In the genomic region with DNA sequence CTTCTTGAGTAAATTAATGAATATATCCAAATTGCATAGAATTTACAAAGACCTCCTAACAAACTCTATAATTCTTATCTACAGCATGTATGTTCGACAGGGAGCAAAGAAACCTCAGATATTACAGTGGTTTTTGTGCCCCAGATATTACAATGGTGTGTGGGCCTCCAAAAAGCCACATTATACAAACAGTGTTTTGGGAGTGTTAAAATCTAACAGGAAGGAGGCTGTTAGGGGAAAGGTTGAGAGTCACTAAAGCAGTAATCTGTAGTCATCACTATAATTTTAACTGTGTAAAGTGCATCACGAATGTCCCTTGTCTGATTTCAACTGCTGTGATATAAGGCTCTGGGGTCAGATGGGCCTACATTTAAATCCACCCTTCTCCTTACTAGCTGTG, we compare ENCODE assay signal across 26 cellular contexts.
"Had no signal": no experiment of that assay in that cellular context is flagged by ENCODE, and none has a peak within 500 bp of the region (broad histone marks: within the 10 kb centered on the region; RNA-seq: fewer than 3 reads in every experiment).

No MANE protein-coding gene starts in this region.

- ATAC-seq: K562, Right ventricle myocardium inferior had no signal

- H3K9me3 Mint-ChIP-seq: activated naive CD4-positive, alpha-beta T cell treated with anti-CD3 and anti-CD28 coated beads, Interleukin-2, amount 50 U/mL, for 24 hours had no signal

- DNase-seq: activated CD4-positive, alpha-beta T cell treated with anti-CD3 and anti-CD28 coated beads for 48 hours; activated CD4-positive, alpha-beta T cell treated with anti-CD3 and anti-CD28 coated beads, Interleukin-2, amount 50 U/mL, for 4 hours; activated CD4-positive, CD25-positive, alpha-beta regulatory T cell treated with anti-CD3 and anti-CD28 coated beads, Interleukin-2, amount 50 U/mL, for 72 hours; activated CD8-positive, alpha-beta memory T cell treated with anti-CD3 and anti-CD28 coated beads, Interleukin-2, amount 50 U/mL, for 4 hours; activated effector memory CD4-positive, alpha-beta T cell treated with Interleukin-2 at 50 U/mL for 16 hours; activated naive CD4-positive, alpha-beta T cell; activated T-cell treated with anti-CD3 and anti-CD28 coated beads, Interleukin-2, amount 50 U/mL, for 72 hours; aorta; caudate nucleus; Kasumi-1; NCI-H1048; NCI-H146; NCI-H187 treated with DMSO at 0.1 percent for 48 hours; NCI-H2081 treated with DMSO at 0.1 percent for 48 hours; NCI-H2171; NCI-H2227 treated with DMSO at 0.1 percent for 48 hours; NCI-H446 treated with DMSO at 0.1 percent for 48 hours; NCI-H524 treated with DMSO at 0.1 percent for 48 hours; NCI-H82; RPMI8226; SK-N-SH; T-helper 9 cell had no signal

- H3K4me3 Mint-ChIP-seq: activated naive CD4-positive, alpha-beta T cell treated with anti-CD3 and anti-CD28 coated beads, Interleukin-2, amount 50 U/mL, for 24 hours; WTC11 had no signal

- H3K36me3 Mint-ChIP-seq: activated naive CD4-positive, alpha-beta T cell treated with anti-CD3 and anti-CD28 coated beads, Interleukin-2, amount 50 U/mL, for 24 hours; WTC11 had no signal

- H3K27ac Mint-ChIP-seq: activated T-cell treated with anti-CD3 and anti-CD28 coated beads, Interleukin-2, amount 50 U/mL, for 72 hours; WTC11 had no signal
